ENCODE assay signal across 12 cellular contexts in the genomic region with DNA sequence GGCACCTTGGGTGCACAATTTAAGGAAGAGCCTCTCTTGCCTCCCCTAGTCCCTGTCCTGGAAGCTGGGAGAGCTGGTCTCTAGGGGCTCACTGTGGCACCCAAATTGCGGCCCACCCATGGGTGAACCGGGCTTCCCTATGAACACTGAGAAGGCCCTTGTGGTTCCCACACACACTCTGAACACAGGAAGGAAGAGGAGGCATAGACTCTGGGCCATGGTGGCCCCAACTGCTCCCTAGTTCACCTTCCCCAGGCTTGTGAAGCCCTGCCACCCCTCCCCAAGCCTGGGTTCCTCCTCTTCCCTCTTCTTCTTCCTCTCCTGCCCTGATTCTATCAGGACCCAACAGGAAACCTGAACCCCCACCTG. TPM values are rescaled to one million over a fixed set of nuclear protein-coding genes. Genes with fewer than 3 reads are reported as not detected.
DNase-seq lines count a peak whose midpoint lies in the region; ATAC-seq and TF ChIP-seq lines count a peak whose summit lies in the region.
"Had no signal": no experiment of that assay in that cellular context is flagged by ENCODE, and none has a peak within 500 bp of the region (broad histone marks: within the 10 kb centered on the region; RNA-seq: fewer than 3 reads in every experiment).

No MANE protein-coding gene starts in this region.

- H3K27ac ChIP-seq in Panc1 (ENCODE audit: low read length) (peak overlapping the region; percentile 81), dorsolateral prefrontal cortex (peak overlapping the region in 31 of 59 donors; percentile 1 to 99 (median 90)), sigmoid colon (peak overlapping the region in 3 of 4 donors; percentile 83 to 90 (median 88))

- peaks cover 26% of the 10 kb centered on the region for H3K4me1 Mint-ChIP-seq in Caco-2 (ENCODE audit: low read depth, unreplicated experiment)

- H3K27me3 ChIP-seq in Caco-2 (replicated peaks; ENCODE audit: control insufficient read depth, insufficient read depth, low read length), result no peaks in the 10 kb centered on the region
- no peaks in the 10 kb centered on the region for H3K27me3 ChIP-seq in Panc1 (ENCODE audit: control insufficient read depth, insufficient read depth, low read length)
- no peaks in the 10 kb centered on the region for H3K27me3 ChIP-seq in dorsolateral prefrontal cortex
- H3K27me3 ChIP-seq in sigmoid colon, result no peaks in the 10 kb centered on the region
- peaks cover 3% of the 10 kb centered on the region for H3K27me3 ChIP-seq in H7 (ENCODE audit: control insufficient read depth, insufficient read depth, low read length)

- no peak overlapping the region for H3K4me3 Mint-ChIP-seq in Caco-2 (ENCODE audit: unreplicated experiment)

- H3K4me3 ChIP-seq in Caco-2 (ENCODE audit: low read depth, low read length) (no peak overlapping the region), Panc1 (ENCODE audit: low read depth in 2 of 2, low read length in 2 of 2) (no peak overlapping the region), dorsolateral prefrontal cortex (no peak overlapping the region), sigmoid colon (no peak overlapping the region), H7 (ENCODE audit: insufficient read depth, low read depth, low read length) (no peak overlapping the region)

- H3K4me1 ChIP-seq in Caco-2 (peaks cover 37% of the 10 kb centered on the region), Panc1 (ENCODE audit: control insufficient read depth, insufficient read depth, low read length) (peaks cover 70% of the 10 kb centered on the region), sigmoid colon (peaks cover 0 to 78% (median 67%) of the 10 kb centered on the region in 4 donors)

- TF ChIP-seq EP300 in sigmoid colon (IDR thresholded peaks at IDR 0.05), result no peak

- CTCF ChIA-PET in Caco-2 (lab: Charles Lee), result interaction anchor here (0.6 kb wide), 1 partner anchor 93 kb away, joined by 3 read pairs; no protein-coding TSS in a partner anchor
- CTCF ChIA-PET in Panc1 (lab: Charles Lee), result interaction anchor here (1.2 kb wide), 1 partner anchor 93 kb away, joined by 3 read pairs; no protein-coding TSS in a partner anchor

- WGBS in sigmoid colon, 2 donors, result 50 to 74% methylated on average over 2 of the region's 2 CpGs

- peaks cover 39% of the 10 kb centered on the region for H3K36me3 Mint-ChIP-seq in Caco-2 (ENCODE audit: insufficient read depth, unreplicated experiment)

- TF ChIP-seq POLR2A in sigmoid colon (IDR thresholded peaks at IDR 0.05), result no peak

- no TSS peak for BruUV-seq in Caco-2 (replicated peaks; lab: Mats Ljungman, UMichigan)
- BruUV-seq in Panc1 (replicated peaks; lab: Mats Ljungman, UMichigan), result no TSS peak

- POLR2A ChIA-PET in Caco-2 (lab: Charles Lee) (interaction anchor here (2.8 kb wide), 1 partner anchor 10 kb away, joined by 18 read pairs; the partner anchor contains the start of gene SREBF1), Panc1 (lab: Charles Lee) (interaction anchor here (0.6 to 2.6 kb wide), 3 partner anchors 10 to 19 kb away, joined by 7 to 8 read pairs (median 8); no protein-coding TSS in a partner anchor)

- DNase-seq in Caco-2, result no peak
- no peak for DNase-seq in Panc1 (ENCODE audit: low read depth, low spot score)
- DNase-seq in dorsolateral prefrontal cortex, result no peak
- DNase-seq in sigmoid colon, result no peak
- DNase-seq in GM13977 (ENCODE audit: low spot score), result no peak
- DNase-seq in NAMALWA (ENCODE audit: low spot score), result no peak
- no peak for DNase-seq in H7
- DNase-seq: DMS79 treated with DMSO at 0.1 percent for 48 hours; NCI-H2029; stimulated activated CD4-positive, alpha-beta T cell treated with anti-CD3 and anti-CD28 coated beads, Interleukin-4, amount 100 ng/mL, for 24 hours had no signal

- peak overlapping the region; percentile 76 for H3K27ac Mint-ChIP-seq in Caco-2 (ENCODE audit: unreplicated experiment)

- H3K27me3 Mint-ChIP-seq in Caco-2 (ENCODE audit: insufficient read depth, unreplicated experiment), result no peaks in the 10 kb centered on the region

- in situ Hi-C loops in Panc1 (cut with HindIII; ENCODE audit: low pct_unique_long_range_greater_than_20kb, low sequenced_read_pairs) (no loop called here), GM13977 (cut with MboI; ENCODE audit: low pct_unique_long_range_greater_than_20kb, low sequenced_read_pairs, unreplicated experiment) (no loop called here)

- ATAC-seq in Panc1, result no peak
- no peak for ATAC-seq in HG03097 (IDR thresholded peaks at IDR 0.05; ENCODE audit: low FRiP score, unreplicated experiment)
- ATAC-seq: Right ventricle myocardium inferior had no signal

- no peaks in the 10 kb centered on the region for H3K9me3 Mint-ChIP-seq in Caco-2 (ENCODE audit: unreplicated experiment)

- H3K36me3 ChIP-seq in Caco-2 (ENCODE audit: control insufficient read depth, insufficient read depth, low read length) (peaks cover 1% of the 10 kb centered on the region; the same call in 1 of the 2 replicates), Panc1 (ENCODE audit: control insufficient read depth, insufficient read depth, low read length) (no peaks in the 10 kb centered on the region; the same call in 1 of the 2 replicates), sigmoid colon (no peaks in the 10 kb centered on the region), H7 (replicated peaks; ENCODE audit: control insufficient read depth, insufficient read depth, low read length) (no peaks in the 10 kb centered on the region; the same call in none of the 2 replicates)

- no peaks in the 10 kb centered on the region for H3K9me3 ChIP-seq in Caco-2
- H3K9me3 ChIP-seq in Panc1 (ENCODE audit: control insufficient read depth, insufficient read depth, low read depth, low read length), result no peaks in the 10 kb centered on the region
- no peaks in the 10 kb centered on the region for H3K9me3 ChIP-seq in sigmoid colon

- TF ChIP-seq CTCF in Caco-2 (IDR thresholded peaks at IDR 0.05; ENCODE audit: insufficient read depth in 1 of 2, low read depth in 1 of 2, low read length in 1 of 2, severe bottlenecking in 1 of 2, unreplicated experiment in 1 of 2) (no peak), Panc1 (IDR thresholded peaks at IDR 0.05) (no peak), dorsolateral prefrontal cortex (IDR thresholded peaks at IDR 0.05 in 54 of 56, conservative IDR thresholded peaks at IDR 0.05 in 2 of 56; ENCODE audit: low read depth in 1 of 56, partially characterized antibody in 56 of 56) (no peak), sigmoid colon (IDR thresholded peaks at IDR 0.05) (no peak), GM13977 (IDR thresholded peaks at IDR 0.05; ENCODE audit: extremely low read depth, insufficient read depth, missing control alignments) (no peak)

- intact Hi-C loops in Caco-2 (cut with micrococcal nuclease; ENCODE audit: unreplicated experiment) (no loop called here), Panc1 (cut with micrococcal nuclease; ENCODE audit: unreplicated experiment) (loop anchor here (10.0 kb wide), 1 partner anchor 208 kb away; the partner anchor contains the start of genes ATPAF2 and GID4), dorsolateral prefrontal cortex (cut with DNase I) (loop anchor here in 1 of 2 donors (10.0 kb wide), 1 partner anchor 538 kb away; the partner anchor contains the start of gene SHMT1), sigmoid colon (cut with DNase I) (no loop called here)

RNA-seq across cellular contexts. Expression of gene SREBF1, which starts 10.5 kb away (rescaled TPM):
- total RNA-seq in Caco-2 (2022) (109 and 118 TPM in 2 replicates), Panc1 (2021; ENCODE audit: unreplicated experiment) (230 TPM), dorsolateral prefrontal cortex (100 to 1,000 TPM in 84 of 120 experiments, 10 to 100 TPM in 36; 57.2 to 359 (median 120) TPM), sigmoid colon (10 to 100 TPM; 26.0 to 53.5 (median 43.5) TPM)
- polyA plus RNA-seq in Panc1 (2012; ENCODE audit: insufficient read length), result 434 TPM
- polyA plus RNA-seq in sigmoid colon, result 100 to 1,000 TPM in 1 of 3 donors, 10 to 100 TPM in 2; 10.2 to 172 (median 14.3) TPM
- 34.2 and 43.6 TPM in 2 replicates for total RNA-seq in H7 (2014; rRNA removed; shearing (Covaris generic))
